In the genomic region with DNA sequence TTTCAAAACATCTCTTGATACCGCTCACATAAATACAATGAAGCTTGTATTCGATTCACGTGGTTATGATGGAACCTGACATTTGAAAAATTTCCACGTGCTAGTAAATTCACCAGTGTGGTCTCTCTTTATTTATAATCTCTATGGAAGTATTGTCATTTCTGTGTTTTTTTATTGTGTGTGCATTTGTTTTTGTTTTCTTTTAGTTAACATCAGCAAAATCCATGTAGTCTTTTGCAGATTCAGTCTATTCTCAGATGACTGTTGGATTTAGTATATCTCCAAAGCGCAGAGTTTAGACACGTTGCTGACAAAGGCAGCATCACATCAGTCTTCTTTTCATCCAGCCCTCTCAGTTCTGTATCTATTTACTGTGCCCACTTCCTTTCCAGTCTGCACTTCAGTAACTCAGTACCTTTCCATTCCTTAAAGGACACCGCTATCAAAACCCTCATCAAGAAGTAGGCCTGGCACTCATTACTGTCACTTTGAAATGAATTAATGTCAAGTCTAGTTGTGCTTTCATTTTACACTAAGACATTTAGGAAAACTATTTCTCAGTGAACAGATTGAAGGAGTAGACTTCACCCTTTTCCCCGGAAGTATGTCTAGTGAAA, we compare ENCODE assay signal across 14 cellular contexts.
"Had no signal": no experiment of that assay in that cellular context is flagged by ENCODE, and none has a peak within 500 bp of the region (broad histone marks: within the 10 kb centered on the region; RNA-seq: fewer than 3 reads in every experiment).

No MANE protein-coding gene starts in this region.

- H3K36me3 ChIP-seq: adrenal gland, ovary, stomach had no signal

- H3K27ac ChIP-seq: adrenal gland, epithelial cell of prostate, ovary, stomach had no signal

- ATAC-seq: effector memory CD8-positive, alpha-beta T cell; mucosa of descending colon; natural killer cell treated with Interleukin-12 subunit alpha and Interleukin-12 subunit beta and Interleukin-15 and Interleukin-18, amount 100 ng/mL, for 72 hours; T-helper 17 cell had no signal

- H3K27me3 ChIP-seq: adrenal gland, ovary, stomach had no signal

- H3K4me3 ChIP-seq: adrenal gland, lung, mucosa of descending colon, ovary, stomach had no signal

- H3K4me1 ChIP-seq: adrenal gland had no signal

- DNase-seq: activated CD4-positive, CD25-positive, alpha-beta regulatory T cell; activated naive CD4-positive, alpha-beta T cell treated with anti-CD3 and anti-CD28 coated beads, Interleukin-2, amount 50 U/mL, for 16 hours; adrenal gland; effector memory CD8-positive, alpha-beta T cell; hypothalamus; mucosa of descending colon; ovary; stimulated activated CD4-positive, alpha-beta T cell treated with anti-CD3 and anti-CD28 coated beads, Interleukin-15, amount 100 ng/mL, for 24 hours; stimulated activated CD4-positive, alpha-beta T cell treated with anti-CD3 and anti-CD28 coated beads, Interleukin-4, amount 100 ng/mL, for 4 hours; stomach; T-helper 17 cell had no signal

- H3K9me3 ChIP-seq: adrenal gland, mucosa of descending colon, ovary, stomach had no signal
